ENCODE assay signal across 20 cellular contexts in genomic region chr17:6536566-6537065, GRCh38. TPM values are rescaled to one million over a fixed set of nuclear protein-coding genes. Genes with fewer than 3 reads are reported as not detected.
DNase-seq lines count a peak whose midpoint lies in the region; ATAC-seq and TF ChIP-seq lines count a peak whose summit lies in the region.
"Had no signal": no experiment of that assay in that cellular context is flagged by ENCODE, and none has a peak within 500 bp of the region (broad histone marks: within the 10 kb centered on the region; RNA-seq: fewer than 3 reads in every experiment).

No MANE protein-coding gene starts in this region.

- H3K36me3 ChIP-seq in gastroesophageal sphincter, result peaks cover 0 to 17% of the 10 kb centered on the region in 2 donors
- H3K36me3 ChIP-seq in rectal smooth muscle tissue (ENCODE audit: control insufficient read depth, insufficient read depth, low read length), result peaks cover 2% of the 10 kb centered on the region
- H3K36me3 ChIP-seq in mesenchymal stem cell (ENCODE audit: control insufficient read depth in 1 of 2, insufficient read depth in 2 of 2, low read depth in 1 of 2, low read length in 2 of 2), result no peaks in the 10 kb centered on the region
- H3K36me3 ChIP-seq in mucosa of descending colon (ENCODE audit: low read depth), result no peaks in the 10 kb centered on the region

- H3K79me1 ChIP-seq in mesenchymal stem cell (replicated peaks; ENCODE audit: low read length, poor library complexity, severe bottlenecking), result no peaks in the 10 kb centered on the region

- ATAC-seq in gastroesophageal sphincter (no peak), mucosa of descending colon (no peak)
- ATAC-seq: HCT116 had no signal

- no peaks in the 10 kb centered on the region for H3K9me3 ChIP-seq in gastroesophageal sphincter
- peaks cover 11% of the 10 kb centered on the region for H3K9me3 ChIP-seq in mesenchymal stem cell (ENCODE audit: control insufficient read depth, low read length)
- no peaks in the 10 kb centered on the region for H3K9me3 ChIP-seq in mucosa of descending colon

- H3K4me3 ChIP-seq in gastroesophageal sphincter, result no peak overlapping the region
- H3K4me3 ChIP-seq in rectal smooth muscle tissue (ENCODE audit: low read length), result no peak overlapping the region
- H3K4me3 ChIP-seq in mesenchymal stem cell (ENCODE audit: insufficient read depth in 1 of 2, low read depth in 1 of 2, low read length in 2 of 2), result no peak overlapping the region
- no peak overlapping the region for H3K4me3 ChIP-seq in mucosa of descending colon
- H3K4me3 ChIP-seq: GM23248 had no signal

- H3K23ac ChIP-seq in mesenchymal stem cell (ENCODE audit: low read length in 2 of 2), result no peak overlapping the region

- H3K27ac ChIP-seq in gastroesophageal sphincter (peak overlapping the region in 3 of 4 donors; percentile 71 to 82 (median 79)), rectal smooth muscle tissue (ENCODE audit: low read depth, low read length) (peak overlapping the region; percentile 19), mesenchymal stem cell (ENCODE audit: low read length, poor library complexity, severe bottlenecking) (no peak overlapping the region)
- H3K27ac ChIP-seq: C4-2B, GM23248 had no signal

- no peak overlapping the region for H2BK15ac ChIP-seq in mesenchymal stem cell (ENCODE audit: low read depth, poor library complexity, severe bottlenecking)

- no peak overlapping the region for H4K8ac ChIP-seq in mesenchymal stem cell (ENCODE audit: low read length)

- no peak overlapping the region for H3K9ac ChIP-seq in rectal smooth muscle tissue (ENCODE audit: low read length)
- H3K9ac ChIP-seq in mesenchymal stem cell (ENCODE audit: low read length), result no peak overlapping the region
- H3K9ac ChIP-seq: GM23248 had no signal

- TF ChIP-seq CTCF in gastroesophageal sphincter (IDR thresholded peaks at IDR 0.05) (no peak), mucosa of descending colon (IDR thresholded peaks at IDR 0.05) (no peak)

- no peaks in the 10 kb centered on the region for H3K27me3 ChIP-seq in gastroesophageal sphincter
- H3K27me3 ChIP-seq in rectal smooth muscle tissue (ENCODE audit: control insufficient read depth, insufficient read depth, low read length), result no peaks in the 10 kb centered on the region
- peaks cover 17 to 24% of the 10 kb centered on the region in 2 experiments for H3K27me3 ChIP-seq in mesenchymal stem cell (ENCODE audit: control insufficient read depth in 1 of 2, insufficient read depth in 1 of 2, low read length in 2 of 2)

- 82 to 100% methylated on average over 2 of the region's 10 CpGs for WGBS in gastroesophageal sphincter (ENCODE audit: low coverage in 1 of 2), 2 donors
- 88% methylated on average over 10 of the region's 10 CpGs for whole genome bisulfite sequencing in mesenchymal stem cell

- peak; percentile 26 for DNase-seq in activated CD8-positive, alpha-beta memory T cell treated with anti-CD3 and anti-CD28 coated beads, Interleukin-2, amount 50 U/mL, for 48 hours
- DNase-seq in activated CD8-positive, alpha-beta memory T cell treated with anti-CD3 and anti-CD28 coated beads for 24 hours, result no peak
- no peak for DNase-seq in activated T-cell treated with anti-CD3 and anti-CD28 coated beads, Interleukin-2, amount 50 U/mL, for 48 hours
- DNase-seq in mesenchymal stem cell (no peak), mucosa of descending colon (no peak)
- DNase-seq in stimulated activated CD8-positive, alpha-beta memory T cell treated with anti-CD3 and anti-CD28 coated beads, Interleukin-4, amount 100 ng/mL, for 48 hours, result no peak
- DNase-seq: GM23248, MM.1S, NCI-H1048, NCI-H1417 treated with DMSO at 0.1 percent for 48 hours, NCI-H187 treated with DMSO at 0.1 percent for 48 hours, NCI-H2107, NCI-H446 treated with DMSO at 0.1 percent for 48 hours, NCI-H526 treated with DMSO at 0.1 percent for 48 hours, OCI-M1, Right ventricle myocardium superior had no signal

- TF ChIP-seq POLR2A in gastroesophageal sphincter (IDR thresholded peaks at IDR 0.05), result no peak

- H3K4me1 ChIP-seq in gastroesophageal sphincter, result peaks cover 0 to 50% (median 0%) of the 10 kb centered on the region in 3 donors
- no peaks in the 10 kb centered on the region for H3K4me1 ChIP-seq in rectal smooth muscle tissue (ENCODE audit: control insufficient read depth, insufficient read depth, low read length)
- H3K4me1 ChIP-seq in mesenchymal stem cell (ENCODE audit: control insufficient read depth, insufficient read depth, low read depth, low read length), result no peaks in the 10 kb centered on the region
- H3K4me1 ChIP-seq in mucosa of descending colon (ENCODE audit: low read depth), result no peaks in the 10 kb centered on the region

- H3K18ac ChIP-seq in mesenchymal stem cell (ENCODE audit: low read depth in 1 of 2, low read length in 2 of 2), result no peak overlapping the region

- H3K4me2 ChIP-seq in mesenchymal stem cell (ENCODE audit: low read length, poor library complexity, severe bottlenecking), result no peak overlapping the region

- TF ChIP-seq EP300 in gastroesophageal sphincter (IDR thresholded peaks at IDR 0.05), result no peak

- H3K14ac ChIP-seq in mesenchymal stem cell (ENCODE audit: low read length in 2 of 2), result no peak overlapping the region

- no peak overlapping the region for H2AK5ac ChIP-seq in mesenchymal stem cell (ENCODE audit: low read length, severe bottlenecking)

- H2BK120ac ChIP-seq in mesenchymal stem cell (ENCODE audit: low read depth, low read length), result no peak overlapping the region

- no peak overlapping the region for H3K4ac ChIP-seq in mesenchymal stem cell (ENCODE audit: low read depth in 1 of 2, low read length in 2 of 2)

- no peak overlapping the region for H2BK12ac ChIP-seq in mesenchymal stem cell (ENCODE audit: low read length in 2 of 2)

- intact Hi-C loops in mucosa of descending colon (cut with DNase I, micrococcal nuclease), result no loop called here

- H2BK5ac ChIP-seq in mesenchymal stem cell (ENCODE audit: low read depth, low read length, poor library complexity, severe bottlenecking), result no peak overlapping the region

- H4K91ac ChIP-seq in mesenchymal stem cell (ENCODE audit: low read length), result no peak overlapping the region

- no peak overlapping the region for H2AFZ ChIP-seq in mesenchymal stem cell (ENCODE audit: low read depth, low read length)
- H2AFZ ChIP-seq: GM23248 had no signal

RNA-seq across cellular contexts. Expression of gene PITPNM3, which starts 19.7 kb away (rescaled TPM):
- total RNA-seq in gastroesophageal sphincter, result 10 to 100 TPM; 23.3 to 87.7 (median 47.8) TPM
- 0.26 TPM for polyA plus RNA-seq in mesenchymal stem cell (2013, experiment 1 of 2)
- 0.25 TPM for polyA plus RNA-seq in mesenchymal stem cell (2013, experiment 2 of 2)
- 10 to 100 TPM; 12.2 to 15.9 (median 15.6) TPM for total RNA-seq in mucosa of descending colon
